8 cellular contexts compared by ENCODE assay signal in the genomic region with DNA sequence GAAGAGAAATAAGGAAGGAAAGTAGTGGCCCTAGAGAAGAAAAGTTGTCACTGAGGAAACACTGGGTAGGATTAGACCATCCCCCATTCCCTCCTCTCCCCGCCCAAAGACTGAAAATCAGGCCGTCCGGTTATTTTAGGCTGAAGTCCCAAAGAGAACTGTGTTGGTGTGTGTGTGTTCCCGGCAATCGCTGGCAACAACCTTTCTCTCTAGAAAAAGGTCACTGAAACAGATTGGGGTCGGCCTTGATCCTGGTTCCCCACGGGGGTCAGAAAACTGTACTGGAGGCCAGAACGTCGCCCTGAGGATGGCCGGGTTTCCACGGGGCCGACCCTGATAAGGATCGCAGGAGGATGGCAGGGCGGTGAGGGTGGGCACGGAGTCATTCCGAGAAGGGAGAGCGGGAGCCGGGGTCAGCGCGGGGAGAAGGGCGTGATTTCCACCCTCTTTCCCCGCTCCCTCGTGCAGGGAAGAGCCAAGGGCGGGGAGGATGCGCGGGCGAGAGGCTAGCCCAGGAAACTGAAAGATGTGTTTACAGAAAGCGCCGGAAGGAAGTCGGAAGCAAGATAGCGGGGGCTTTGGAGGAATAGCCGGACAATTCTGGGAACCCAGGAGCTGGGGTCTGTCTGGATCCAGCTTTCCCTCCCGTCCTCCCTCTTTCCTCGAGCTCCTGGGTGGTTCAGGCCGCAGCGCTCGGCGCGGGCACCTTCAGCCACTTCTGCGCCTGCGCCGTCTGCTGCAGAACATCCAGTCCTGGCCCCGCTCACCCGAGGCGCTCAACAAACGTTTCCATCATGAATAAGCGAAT. TPM values are rescaled to one million over a fixed set of nuclear protein-coding genes. Genes with fewer than 3 reads are reported as not detected.
DNase-seq lines count a peak whose midpoint lies in the region; ATAC-seq and TF ChIP-seq lines count a peak whose summit lies in the region.

No MANE protein-coding gene starts in this region.

- H3F3A ChIP-seq in DOHH2 (ENCODE audit: control insufficient read depth, insufficient read depth), result 0 out of 2 replicates have a peak, but pooled peaks cover 2% of the 10 kb centered on the region

- TF ChIP-seq CTCF in DOHH2 (IDR thresholded peaks at IDR 0.05; ENCODE audit: low read depth, low read length, poor library complexity, severe bottlenecking) (no peak), cardiac fibroblast (IDR thresholded peaks at IDR 0.05; ENCODE audit: low read depth, low read length) (no peak), lower lobe of right lung (IDR thresholded peaks at IDR 0.05) (no peak)

- H3K27ac ChIP-seq in DOHH2 (ENCODE audit: low read depth, low read length) (peak overlapping the region; percentile 50), lower lobe of right lung (peak overlapping the region; percentile 76)

- intact Hi-C loops in lower lobe of right lung (cut with DNase I), result no loop called here

- no peaks in the 10 kb centered on the region for H4K20me1 ChIP-seq in DOHH2 (ENCODE audit: control insufficient read depth, insufficient read depth, low read depth, low read length)

- H3K79me2 ChIP-seq in DOHH2 (ENCODE audit: control insufficient read depth, low read length), result no peaks in the 10 kb centered on the region

- H3K4me1 ChIP-seq in DOHH2 (ENCODE audit: control insufficient read depth, low read length) (peaks cover 19% of the 10 kb centered on the region), lower lobe of right lung (peaks cover 9% of the 10 kb centered on the region)

- ATAC-seq in HG03064 (IDR thresholded peaks at IDR 0.05; ENCODE audit: low read depth, unreplicated experiment) (peak; percentile 72), lower lobe of right lung (peak; percentile 89 to 94)

- H3K9me3 ChIP-seq in DOHH2 (ENCODE audit: control insufficient read depth, insufficient read depth, low read length), result no peaks in the 10 kb centered on the region
- H3K9me3 ChIP-seq in lower lobe of right lung, result no peaks in the 10 kb centered on the region

- DNase-seq in activated CD4-positive, CD25-positive, alpha-beta regulatory T cell treated with anti-CD3 and anti-CD28 coated beads, Interleukin-2, amount 50 U/mL, for 72 hours, result peak; percentile 71
- DNase-seq in cardiac fibroblast (ENCODE audit: low read depth in 2 of 2), result peak; percentile 82
- peak; percentile 89 for DNase-seq in lower lobe of right lung
- DNase-seq in stimulated activated CD8-positive, alpha-beta memory T cell treated with anti-CD3 and anti-CD28 coated beads, Interleukin-12 subunit alpha, Interleukin-12 subunit beta, amount 100 ng/mL, for 24 hours (ENCODE audit: extremely low read depth), result peak; percentile 37
- DNase-seq in NCI-H128 (lab: John Stamatoyannopoulos, UW; ENCODE audit: unreplicated experiment), result no peak
- no peak for DNase-seq in NK-92 (lab: John Stamatoyannopoulos, UW; ENCODE audit: unreplicated experiment)

- peak overlapping the region; percentile 89 for H3K4me2 ChIP-seq in DOHH2 (ENCODE audit: low read length)

- H3K9me2 ChIP-seq in DOHH2 (replicated peaks; ENCODE audit: control insufficient read depth, low read length), result no peaks in the 10 kb centered on the region

- H3K4me3 ChIP-seq in DOHH2 (ENCODE audit: low read length), result peak overlapping the region; percentile 70
- peak overlapping the region; percentile 42 for H3K4me3 ChIP-seq in cardiac fibroblast (replicated peaks in 1 of 2; ENCODE audit: low read depth in 2 of 2, low read length in 2 of 2)
- peak overlapping the region; percentile 53 for H3K4me3 ChIP-seq in lower lobe of right lung

- no peaks in the 10 kb centered on the region for H3K27me3 ChIP-seq in DOHH2 (ENCODE audit: control insufficient read depth, low read length)
- H3K27me3 ChIP-seq in lower lobe of right lung (ENCODE audit: low read depth), result no peaks in the 10 kb centered on the region

- H3K36me3 ChIP-seq in DOHH2 (ENCODE audit: control insufficient read depth, low read length), result no peaks in the 10 kb centered on the region
- H3K36me3 ChIP-seq in lower lobe of right lung, result no peaks in the 10 kb centered on the region

RNA-seq across cellular contexts. Expression of gene SPTLC2, which starts 25.3 kb away (rescaled TPM):
- 46.1 TPM for total RNA-seq in lower lobe of right lung

Comparison
In these comparisons a context has a peak if more than half of its experiments do, and no peak if none do; other contexts are left out.
1. DNase-seq: peak in activated CD4-positive, CD25-positive, alpha-beta regulatory T cell treated with anti-CD3 and anti-CD28 coated beads, Interleukin-2, amount 50 U/mL, for 72 hours (single experiment), cardiac fibroblast (2 of 2), lower lobe of right lung (single experiment) and stimulated activated CD8-positive, alpha-beta memory T cell treated with anti-CD3 and anti-CD28 coated beads, Interleukin-12 subunit alpha, Interleukin-12 subunit beta, amount 100 ng/mL, for 24 hours (single experiment); none in NCI-H128 (single experiment) and NK-92 (single experiment).
2. Peak in every context shown above with its lines, with median percentiles within 50 percentile points of each other: H3K4me3 ChIP-seq.